Comparison of ENCODE assay signal across 9 cellular contexts in genomic region chr18:75203456-75204261, GRCh38. TPM values are rescaled to one million over a fixed set of nuclear protein-coding genes. Genes with fewer than 3 reads are reported as not detected.
DNase-seq lines count a peak whose midpoint lies in the region; ATAC-seq, FAIRE-seq and TF ChIP-seq lines count a peak whose summit lies in the region.
"Had no signal": no experiment of that assay in that cellular context is flagged by ENCODE, and none has a peak within 500 bp of the region (broad histone marks: within the 10 kb centered on the region; RNA-seq: fewer than 3 reads in every experiment).

No MANE protein-coding gene starts in this region.

- H3K27ac Mint-ChIP-seq in CD4-positive, alpha-beta memory T cell = peak overlapping the region in 5 of 7 donors; percentile 4 to 66 (median 58)
- H3K27ac Mint-ChIP-seq in T-helper 2 cell treated with Interferon-gamma antibody and Interleukin-4, amounts not matched to agents 5 μg/mL and 100 μg/mL, for 36 hours = no peak overlapping the region

- POLR2A ChIA-PET in CD4-positive, alpha-beta memory T cell (lab: Charles Lee; ENCODE audit: partially characterized antibody) = interaction anchor here (1.4 kb wide), 1 partner anchor 19 kb away, joined by 3 read pairs; no protein-coding TSS in a partner anchor

- DNase-seq in CD4-positive, alpha-beta memory T cell = no peak
- DNase-seq in ascending aorta (ENCODE audit: low spot score in 2 of 2) (no peak), left ventricle myocardium superior (peak; percentile 49), OCI-M2 (lab: John Stamatoyannopoulos, UW; ENCODE audit: unreplicated experiment) (no peak), small intestine (no peak)
- no peak for DNase-seq in T-helper 2 cell treated with Interferon-gamma antibody and Interleukin-4, amounts not matched to agents 5 μg/mL and 100 μg/mL, for 36 hours (ENCODE audit: low spot score)

- H3K9me3 ChIP-seq in CD4-positive, alpha-beta memory T cell (ENCODE audit: control insufficient read depth in 1 of 2, low read length in 2 of 2) = no peaks in the 10 kb centered on the region
- no peaks in the 10 kb centered on the region for H3K9me3 ChIP-seq in ascending aorta
- H3K9me3 ChIP-seq in small intestine (ENCODE audit: control insufficient read depth, low read depth) = no peaks in the 10 kb centered on the region

- intact Hi-C loops in CD4-positive, alpha-beta memory T cell (cut with micrococcal nuclease) = no loop called here
- intact Hi-C loops in ascending aorta (cut with DNase I) (loop anchor here (10.0 kb wide), 1 partner anchor 1621 kb away; the partner anchor contains the start of gene ZNF236), left ventricle myocardium superior (cut with micrococcal nuclease) (no loop called here)

- H3K27ac ChIP-seq in CD4-positive, alpha-beta memory T cell (ENCODE audit: low read depth, low read length) = no peak overlapping the region
- no peak overlapping the region for H3K27ac ChIP-seq in ascending aorta
- peak overlapping the region; percentile 98 for H3K27ac ChIP-seq in rectal smooth muscle tissue (ENCODE audit: low read depth, low read length)
- H3K27ac ChIP-seq in small intestine (ENCODE audit: low read depth in 1 of 2, low read length in 1 of 2) = peak overlapping the region in 1 of 2 donors; percentile 40

- no peak for FAIRE-seq in small intestine (lab: Jason Lieb, UNC)
- FAIRE-seq: islet of Langerhans had no signal

- no peak for TF ChIP-seq CTCF in ascending aorta (IDR thresholded peaks at IDR 0.05)

- H3K9ac ChIP-seq in rectal smooth muscle tissue (ENCODE audit: low read length) = peak overlapping the region; percentile 10

- H3K36me3 Mint-ChIP-seq in CD4-positive, alpha-beta memory T cell = peaks cover 12 to 37% of the 10 kb centered on the region in 2 donors
- peaks cover 24% of the 10 kb centered on the region for H3K36me3 Mint-ChIP-seq in T-helper 2 cell treated with Interferon-gamma antibody and Interleukin-4, amounts not matched to agents 5 μg/mL and 100 μg/mL, for 36 hours (ENCODE audit: low read depth)

- ATAC-seq in left ventricle myocardium superior (peak; percentile 29), HG02763 (IDR thresholded peaks at IDR 0.05; ENCODE audit: unreplicated experiment) (no peak)

- H3K4me1 Mint-ChIP-seq in CD4-positive, alpha-beta memory T cell = peaks cover 27 to 77% (median 42%) of the 10 kb centered on the region in 4 donors
- H3K4me1 Mint-ChIP-seq in T-helper 2 cell treated with Interferon-gamma antibody and Interleukin-4, amounts not matched to agents 5 μg/mL and 100 μg/mL, for 36 hours (ENCODE audit: low read depth) = peaks cover 20% of the 10 kb centered on the region

- no peak overlapping the region for H3K4me3 ChIP-seq in CD4-positive, alpha-beta memory T cell (ENCODE audit: low read length in 2 of 2)
- H3K4me3 ChIP-seq in ascending aorta (peak overlapping the region; percentile 51 to 52), rectal smooth muscle tissue (ENCODE audit: low read length) (peak overlapping the region; percentile 70), small intestine (ENCODE audit: low read depth in 1 of 2, low read length in 2 of 2) (peak overlapping the region in 1 of 2 donors; percentile 46)

- peaks cover 40% of the 10 kb centered on the region for H3K4me1 ChIP-seq in CD4-positive, alpha-beta memory T cell (ENCODE audit: insufficient read depth, low read length)
- H3K4me1 ChIP-seq in ascending aorta (peaks cover 7 to 37% of the 10 kb centered on the region in 2 donors), rectal smooth muscle tissue (ENCODE audit: control insufficient read depth, insufficient read depth, low read length) (peaks cover 17% of the 10 kb centered on the region), small intestine (ENCODE audit: control insufficient read depth in 2 of 2, insufficient read depth in 1 of 2, low read depth in 1 of 2, low read length in 1 of 2) (peaks cover 2 to 9% of the 10 kb centered on the region in 2 donors)

- peaks cover 0 to 2% of the 10 kb centered on the region in 2 donors for H3K27me3 Mint-ChIP-seq in CD4-positive, alpha-beta memory T cell
- H3K27me3 Mint-ChIP-seq in T-helper 2 cell treated with Interferon-gamma antibody and Interleukin-4, amounts not matched to agents 5 μg/mL and 100 μg/mL, for 36 hours (ENCODE audit: low read depth) = peaks cover 28% of the 10 kb centered on the region

- no peaks in the 10 kb centered on the region for H3K9me3 Mint-ChIP-seq in CD4-positive, alpha-beta memory T cell
- no peaks in the 10 kb centered on the region for H3K9me3 Mint-ChIP-seq in T-helper 2 cell treated with Interferon-gamma antibody and Interleukin-4, amounts not matched to agents 5 μg/mL and 100 μg/mL, for 36 hours

- no peaks in the 10 kb centered on the region for H3K27me3 ChIP-seq in CD4-positive, alpha-beta memory T cell (ENCODE audit: insufficient read depth, low read length)
- no peaks in the 10 kb centered on the region for H3K27me3 ChIP-seq in ascending aorta
- no peaks in the 10 kb centered on the region for H3K27me3 ChIP-seq in rectal smooth muscle tissue (ENCODE audit: control insufficient read depth, insufficient read depth, low read length)
- no peaks in the 10 kb centered on the region for H3K27me3 ChIP-seq in small intestine (ENCODE audit: control insufficient read depth in 2 of 2, insufficient read depth in 2 of 2, low read length in 2 of 2)

- H3K36me3 ChIP-seq in CD4-positive, alpha-beta memory T cell (ENCODE audit: insufficient read depth, low read length) = no peaks in the 10 kb centered on the region
- H3K36me3 ChIP-seq in ascending aorta (no peaks in the 10 kb centered on the region), rectal smooth muscle tissue (ENCODE audit: control insufficient read depth, insufficient read depth, low read length) (peaks cover 6% of the 10 kb centered on the region), small intestine (ENCODE audit: control insufficient read depth in 2 of 2, insufficient read depth in 2 of 2, low read length in 2 of 2) (peaks cover 2 to 3% of the 10 kb centered on the region in 2 donors)

- CTCF ChIA-PET in CD4-positive, alpha-beta memory T cell (lab: Charles Lee; ENCODE audit: partially characterized antibody) = no interaction called here

- 50 to 61% (median 56%) methylated on average over 23 of the region's 23 CpGs for WGBS in small intestine, 3 donors

- peak overlapping the region in 2 of 8 donors; percentile 36 to 60 for H3K4me3 Mint-ChIP-seq in CD4-positive, alpha-beta memory T cell
- H3K4me3 Mint-ChIP-seq in T-helper 2 cell treated with Interferon-gamma antibody and Interleukin-4, amounts not matched to agents 5 μg/mL and 100 μg/mL, for 36 hours = no peak overlapping the region

RNA-seq across cellular contexts. Expression of gene PTGR3, which starts 5.3 kb away (rescaled TPM):
- 10 to 100 TPM; 55.9 to 56.7 TPM for total RNA-seq in CD4-positive, alpha-beta memory T cell
- 10 to 100 TPM; 21.0 to 29.3 TPM for polyA plus RNA-seq in CD4-positive, alpha-beta memory T cell
- total RNA-seq in ascending aorta (10.1 TPM), left ventricle myocardium superior (69.6 TPM)
- polyA plus RNA-seq in small intestine = 10 to 100 TPM; 11.6 to 23.3 (median 21.0) TPM

RNA-seq across cellular contexts. Expression of gene TSHZ1, which starts 6.9 kb away (rescaled TPM):
- total RNA-seq in CD4-positive, alpha-beta memory T cell = 10 to 100 TPM; 30.1 to 32.0 TPM
- 1 to 10 TPM in 1 of 2 donors, under 1 TPM in 1; 0.84 to 6.5 TPM for polyA plus RNA-seq in CD4-positive, alpha-beta memory T cell
- total RNA-seq in ascending aorta (13.3 TPM), left ventricle myocardium superior (24.7 TPM)
- 10 to 100 TPM in 1 of 3 donors, 1 to 10 TPM in 2; 7.3 to 13.0 (median 7.6) TPM for polyA plus RNA-seq in small intestine

Comparison
In these comparisons a context has a peak if more than half of its experiments do, and no peak if none do; other contexts are left out.
1. H3K4me3 ChIP-seq: peak in ascending aorta (2 of 2) and rectal smooth muscle tissue (single experiment); none in CD4-positive, alpha-beta memory T cell (0 of 2).